11 cellular contexts compared by ENCODE assay signal in genomic region chr6:158357570-158358216, GRCh38. TPM values are rescaled to one million over a fixed set of nuclear protein-coding genes. Genes with fewer than 3 reads are reported as not detected.
DNase-seq lines count a peak whose midpoint lies in the region; ATAC-seq and TF ChIP-seq lines count a peak whose summit lies in the region.
"Had no signal": no experiment of that assay in that cellular context is flagged by ENCODE, and none has a peak within 500 bp of the region (broad histone marks: within the 10 kb centered on the region; RNA-seq: fewer than 3 reads in every experiment).

No MANE protein-coding gene starts in this region.

- intact Hi-C loops in left lung (cut with DNase I): no loop called here
- intact Hi-C loops in left cardiac atrium (cut with DNase I): no loop called here

- DNase-seq in left lung (no peak), CD1c-positive myeloid dendritic cell (ENCODE audit: extremely low spot score) (no peak), left cardiac atrium (no peak), NCI-H526 (lab: John Stamatoyannopoulos, UW) (no peak)
- DNase-seq: amniotic stem cell, naive B cell, NCI-H1930 had no signal

- H3K36me3 ChIP-seq in left lung (no peaks in the 10 kb centered on the region), gastroesophageal sphincter (no peaks in the 10 kb centered on the region)

- H3K4me1 ChIP-seq in left lung: peaks cover 0 to 6% of the 10 kb centered on the region in 2 donors
- peaks cover 0 to 38% (median 0%) of the 10 kb centered on the region in 3 donors for H3K4me1 ChIP-seq in gastroesophageal sphincter

- TF ChIP-seq POLR2A in gastroesophageal sphincter (IDR thresholded peaks at IDR 0.05): no peak

- no peak overlapping the region for H3K27ac ChIP-seq in left lung
- peak overlapping the region in 1 of 4 donors; percentile 26 for H3K27ac ChIP-seq in gastroesophageal sphincter

- H3K4me3 ChIP-seq in left lung: no peak overlapping the region
- no peak overlapping the region for H3K4me3 ChIP-seq in gastroesophageal sphincter

- WGBS in gastroesophageal sphincter (ENCODE audit: low coverage in 1 of 2), 2 donors: 90 to 92% methylated on average over 5 to 7 of the region's 7 CpGs

- TF ChIP-seq EP300 in gastroesophageal sphincter (IDR thresholded peaks at IDR 0.05): no peak

- TF ChIP-seq CTCF in left lung (IDR thresholded peaks at IDR 0.05): no peak
- no peak for TF ChIP-seq CTCF in gastroesophageal sphincter (IDR thresholded peaks at IDR 0.05)

- H3K27me3 ChIP-seq in left lung: no peaks in the 10 kb centered on the region
- H3K27me3 ChIP-seq in gastroesophageal sphincter: no peaks in the 10 kb centered on the region

- H3K9me3 ChIP-seq in left lung (no peaks in the 10 kb centered on the region), gastroesophageal sphincter (no peaks in the 10 kb centered on the region)

- ATAC-seq in GM18520 (IDR thresholded peaks at IDR 0.05; ENCODE audit: unreplicated experiment) (peak; percentile 61), GM21381 (IDR thresholded peaks at IDR 0.05; ENCODE audit: unreplicated experiment) (peak; percentile 72), HG03432 (IDR thresholded peaks at IDR 0.05; ENCODE audit: unreplicated experiment) (peak; percentile 80), left lung (peak; percentile 20), left cardiac atrium (no peak), gastroesophageal sphincter (no peak)

RNA-seq across cellular contexts. Expression of gene TULP4, which starts 45.4 kb away (rescaled TPM):
- total RNA-seq in left lung (10 to 100 TPM; 69.7 to 86.8 TPM), left cardiac atrium (100 to 1,000 TPM; 123 to 159 TPM), gastroesophageal sphincter (100 to 1,000 TPM; 159 to 244 (median 201) TPM)

Comparison
In these comparisons a context has a peak if more than half of its experiments do, and no peak if none do; other contexts are left out.
1. ATAC-seq: peak in GM18520 (single experiment), GM21381 (single experiment), HG03432 (single experiment) and left lung (single experiment); none in left cardiac atrium (0 of 2) and gastroesophageal sphincter (single experiment).